1 cellular context compared by ENCODE assay signal in genomic region chr2:196511258-196511971, GRCh38.
TF ChIP-seq lines count a peak whose summit lies in the region.

No MANE protein-coding gene starts in this region.

TF ChIP-seq in H1, 55 proteins besides CTCF, POLR2A, EP300 and RAD21:
- TF ChIP-seq ATF2 (IDR thresholded peaks at IDR 0.05; ENCODE audit: low read length) (no peak), PHF8 (conservative IDR thresholded peaks at IDR 0.05; ENCODE audit: low read depth, low read length) (no peak), SP1 (IDR thresholded peaks at IDR 0.05; ENCODE audit: low read depth, low read length) (no peak), CEBPB (IDR thresholded peaks at IDR 0.05; ENCODE audit: low read depth, low read length) (no peak), CHD1 (IDR thresholded peaks at IDR 0.05; ENCODE audit: low read depth, low read length) (no peak), TBP (IDR thresholded peaks at IDR 0.05; ENCODE audit: low read depth, low read length) (no peak), CREB1 (IDR thresholded peaks at IDR 0.05) (no peak), NRF1 (IDR thresholded peaks at IDR 0.05; ENCODE audit: low read depth, low read length) (no peak), MAFK (IDR thresholded peaks at IDR 0.05; ENCODE audit: low read depth, low read length) (no peak), USF2 (IDR thresholded peaks at IDR 0.05; ENCODE audit: low read length) (no peak), TAF1 (IDR thresholded peaks at IDR 0.05; ENCODE audit: low read depth, low read length) (no peak), CHD2 (IDR thresholded peaks at IDR 0.05; ENCODE audit: low read length) (no peak), SIRT6 (IDR thresholded peaks at IDR 0.05; ENCODE audit: low read length) (no peak)
- TF ChIP-seq, protein P1, sequence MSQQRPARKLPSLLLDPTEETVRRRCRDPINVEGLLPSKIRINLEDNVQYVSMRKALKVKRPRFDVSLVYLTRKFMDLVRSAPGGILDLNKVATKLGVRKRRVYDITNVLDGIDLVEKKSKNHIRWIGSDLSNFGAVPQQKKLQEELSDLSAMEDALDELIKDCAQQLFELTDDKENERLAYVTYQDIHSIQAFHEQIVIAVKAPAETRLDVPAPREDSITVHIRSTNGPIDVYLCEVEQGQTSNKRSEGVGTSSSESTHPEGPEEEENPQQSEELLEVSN (IDR thresholded peaks at IDR 0.05) = no peak
- TF ChIP-seq, protein P2, sequence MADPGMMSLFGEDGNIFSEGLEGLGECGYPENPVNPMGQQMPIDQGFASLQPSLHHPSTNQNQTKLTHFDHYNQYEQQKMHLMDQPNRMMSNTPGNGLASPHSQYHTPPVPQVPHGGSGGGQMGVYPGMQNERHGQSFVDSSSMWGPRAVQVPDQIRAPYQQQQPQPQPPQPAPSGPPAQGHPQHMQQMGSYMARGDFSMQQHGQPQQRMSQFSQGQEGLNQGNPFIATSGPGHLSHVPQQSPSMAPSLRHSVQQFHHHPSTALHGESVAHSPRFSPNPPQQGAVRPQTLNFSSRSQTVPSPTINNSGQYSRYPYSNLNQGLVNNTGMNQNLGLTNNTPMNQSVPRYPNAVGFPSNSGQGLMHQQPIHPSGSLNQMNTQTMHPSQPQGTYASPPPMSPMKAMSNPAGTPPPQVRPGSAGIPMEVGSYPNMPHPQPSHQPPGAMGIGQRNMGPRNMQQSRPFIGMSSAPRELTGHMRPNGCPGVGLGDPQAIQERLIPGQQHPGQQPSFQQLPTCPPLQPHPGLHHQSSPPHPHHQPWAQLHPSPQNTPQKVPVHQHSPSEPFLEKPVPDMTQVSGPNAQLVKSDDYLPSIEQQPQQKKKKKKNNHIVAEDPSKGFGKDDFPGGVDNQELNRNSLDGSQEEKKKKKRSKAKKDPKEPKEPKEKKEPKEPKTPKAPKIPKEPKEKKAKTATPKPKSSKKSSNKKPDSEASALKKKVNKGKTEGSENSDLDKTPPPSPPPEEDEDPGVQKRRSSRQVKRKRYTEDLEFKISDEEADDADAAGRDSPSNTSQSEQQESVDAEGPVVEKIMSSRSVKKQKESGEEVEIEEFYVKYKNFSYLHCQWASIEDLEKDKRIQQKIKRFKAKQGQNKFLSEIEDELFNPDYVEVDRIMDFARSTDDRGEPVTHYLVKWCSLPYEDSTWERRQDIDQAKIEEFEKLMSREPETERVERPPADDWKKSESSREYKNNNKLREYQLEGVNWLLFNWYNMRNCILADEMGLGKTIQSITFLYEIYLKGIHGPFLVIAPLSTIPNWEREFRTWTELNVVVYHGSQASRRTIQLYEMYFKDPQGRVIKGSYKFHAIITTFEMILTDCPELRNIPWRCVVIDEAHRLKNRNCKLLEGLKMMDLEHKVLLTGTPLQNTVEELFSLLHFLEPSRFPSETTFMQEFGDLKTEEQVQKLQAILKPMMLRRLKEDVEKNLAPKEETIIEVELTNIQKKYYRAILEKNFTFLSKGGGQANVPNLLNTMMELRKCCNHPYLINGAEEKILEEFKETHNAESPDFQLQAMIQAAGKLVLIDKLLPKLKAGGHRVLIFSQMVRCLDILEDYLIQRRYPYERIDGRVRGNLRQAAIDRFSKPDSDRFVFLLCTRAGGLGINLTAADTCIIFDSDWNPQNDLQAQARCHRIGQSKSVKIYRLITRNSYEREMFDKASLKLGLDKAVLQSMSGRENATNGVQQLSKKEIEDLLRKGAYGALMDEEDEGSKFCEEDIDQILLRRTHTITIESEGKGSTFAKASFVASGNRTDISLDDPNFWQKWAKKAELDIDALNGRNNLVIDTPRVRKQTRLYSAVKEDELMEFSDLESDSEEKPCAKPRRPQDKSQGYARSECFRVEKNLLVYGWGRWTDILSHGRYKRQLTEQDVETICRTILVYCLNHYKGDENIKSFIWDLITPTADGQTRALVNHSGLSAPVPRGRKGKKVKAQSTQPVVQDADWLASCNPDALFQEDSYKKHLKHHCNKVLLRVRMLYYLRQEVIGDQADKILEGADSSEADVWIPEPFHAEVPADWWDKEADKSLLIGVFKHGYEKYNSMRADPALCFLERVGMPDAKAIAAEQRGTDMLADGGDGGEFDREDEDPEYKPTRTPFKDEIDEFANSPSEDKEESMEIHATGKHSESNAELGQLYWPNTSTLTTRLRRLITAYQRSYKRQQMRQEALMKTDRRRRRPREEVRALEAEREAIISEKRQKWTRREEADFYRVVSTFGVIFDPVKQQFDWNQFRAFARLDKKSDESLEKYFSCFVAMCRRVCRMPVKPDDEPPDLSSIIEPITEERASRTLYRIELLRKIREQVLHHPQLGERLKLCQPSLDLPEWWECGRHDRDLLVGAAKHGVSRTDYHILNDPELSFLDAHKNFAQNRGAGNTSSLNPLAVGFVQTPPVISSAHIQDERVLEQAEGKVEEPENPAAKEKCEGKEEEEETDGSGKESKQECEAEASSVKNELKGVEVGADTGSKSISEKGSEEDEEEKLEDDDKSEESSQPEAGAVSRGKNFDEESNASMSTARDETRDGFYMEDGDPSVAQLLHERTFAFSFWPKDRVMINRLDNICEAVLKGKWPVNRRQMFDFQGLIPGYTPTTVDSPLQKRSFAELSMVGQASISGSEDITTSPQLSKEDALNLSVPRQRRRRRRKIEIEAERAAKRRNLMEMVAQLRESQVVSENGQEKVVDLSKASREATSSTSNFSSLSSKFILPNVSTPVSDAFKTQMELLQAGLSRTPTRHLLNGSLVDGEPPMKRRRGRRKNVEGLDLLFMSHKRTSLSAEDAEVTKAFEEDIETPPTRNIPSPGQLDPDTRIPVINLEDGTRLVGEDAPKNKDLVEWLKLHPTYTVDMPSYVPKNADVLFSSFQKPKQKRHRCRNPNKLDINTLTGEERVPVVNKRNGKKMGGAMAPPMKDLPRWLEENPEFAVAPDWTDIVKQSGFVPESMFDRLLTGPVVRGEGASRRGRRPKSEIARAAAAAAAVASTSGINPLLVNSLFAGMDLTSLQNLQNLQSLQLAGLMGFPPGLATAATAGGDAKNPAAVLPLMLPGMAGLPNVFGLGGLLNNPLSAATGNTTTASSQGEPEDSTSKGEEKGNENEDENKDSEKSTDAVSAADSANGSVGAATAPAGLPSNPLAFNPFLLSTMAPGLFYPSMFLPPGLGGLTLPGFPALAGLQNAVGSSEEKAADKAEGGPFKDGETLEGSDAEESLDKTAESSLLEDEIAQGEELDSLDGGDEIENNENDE (IDR thresholded peaks at IDR 0.05; ENCODE audit: insufficient replicate concordance, low read length) = no peak
